ENCODE assay signal across 11 cellular contexts in genomic region chr7:2921748-2922147, GRCh38.
DNase-seq lines count a peak whose midpoint lies in the region; ATAC-seq, FAIRE-seq and TF ChIP-seq lines count a peak whose summit lies in the region.
"Had no signal": no experiment of that assay in that cellular context is flagged by ENCODE, and none has a peak within 500 bp of the region (broad histone marks: within the 10 kb centered on the region; RNA-seq: fewer than 3 reads in every experiment).

No MANE protein-coding gene starts in this region.

- TF ChIP-seq CTCF in D721Med (IDR thresholded peaks at IDR 0.05; ENCODE audit: insufficient read depth, missing control alignments) (peak; percentile 11), NB4 (IDR thresholded peaks at IDR 0.05; ENCODE audit: low read depth, low read length) (peak; percentile 32), chondrocyte (IDR thresholded peaks at IDR 0.05) (peak; percentile 68), neural crest cell (conservative IDR thresholded peaks at IDR 0.05) (peak; percentile 48)

- ATAC-seq in GM18909 (IDR thresholded peaks at IDR 0.05; ENCODE audit: poor library complexity, unreplicated experiment) (no peak), HG03196 (IDR thresholded peaks at IDR 0.05; ENCODE audit: unreplicated experiment) (no peak)
- ATAC-seq: left lung had no signal

- no peak overlapping the region for H3K4me3 Mint-ChIP-seq in chondrocyte (ENCODE audit: unreplicated experiment)
- no peak overlapping the region for H3K4me3 Mint-ChIP-seq in neural crest cell

- no peak for FAIRE-seq in D721Med (lab: Jason Lieb, UNC)

- TF ChIP-seq POLR2A in NB4 (IDR thresholded peaks at IDR 0.05; ENCODE audit: extremely low read depth, insufficient read length): no peak

- H3K27me3 Mint-ChIP-seq in chondrocyte (ENCODE audit: low read depth): peaks cover 14% of the 10 kb centered on the region
- peaks cover 3% of the 10 kb centered on the region for H3K27me3 Mint-ChIP-seq in neural crest cell (ENCODE audit: low read depth)

- H3K9me3 Mint-ChIP-seq in chondrocyte (ENCODE audit: low read depth): no peaks in the 10 kb centered on the region
- H3K9me3 Mint-ChIP-seq in neural crest cell: peaks cover 5% of the 10 kb centered on the region

- H3K27ac Mint-ChIP-seq in chondrocyte (ENCODE audit: unreplicated experiment) (no peak overlapping the region), neural crest cell (ENCODE audit: unreplicated experiment) (peak overlapping the region; percentile 10)

- H3K4me3 ChIP-seq in NB4 (ENCODE audit: low read depth, low read length): no peak overlapping the region
- H3K4me3 ChIP-seq: adrenal gland, left lung had no signal

- DNase-seq in D721Med (ENCODE audit: insufficient read length, low spot score) (no peak), NB4 (ENCODE audit: low read depth) (no peak), chondrocyte (ENCODE audit: low spot score) (no peak), neural crest cell (ENCODE audit: low read depth, low spot score) (peak; percentile 30), NCI-H2029 treated with DMSO at 0.1 percent for 48 hours (lab: John Stamatoyannopoulos, UW) (no peak), NCI-H82 (lab: John Stamatoyannopoulos, UW) (no peak)
- DNase-seq: activated CD8-positive, alpha-beta memory T cell treated with anti-CD3 and anti-CD28 coated beads for 24 hours; adrenal gland had no signal

- H3K36me3 Mint-ChIP-seq in chondrocyte (ENCODE audit: low read depth) (no peaks in the 10 kb centered on the region), neural crest cell (ENCODE audit: low read depth) (no peaks in the 10 kb centered on the region)

- H3K4me1 Mint-ChIP-seq in chondrocyte (ENCODE audit: low read depth) (no peaks in the 10 kb centered on the region), neural crest cell (peaks cover 9% of the 10 kb centered on the region)

Comparison
In these comparisons a context has a peak if more than half of its experiments do, and no peak if none do; other contexts are left out.
1. CTCF ChIP-seq: peak in every context shown above with its lines; median percentile 68 in chondrocyte; 48 in neural crest cell; 32 in NB4; 11 in D721Med.